Comparison of ENCODE assay signal across 20 cellular contexts in genomic region chr14:101182476-101182875, GRCh38.
DNase-seq lines count a peak whose midpoint lies in the region; ATAC-seq, FAIRE-seq and TF ChIP-seq lines count a peak whose summit lies in the region.
"Had no signal": no experiment of that assay in that cellular context is flagged by ENCODE, and none has a peak within 500 bp of the region (broad histone marks: within the 10 kb centered on the region; RNA-seq: fewer than 3 reads in every experiment).

No MANE protein-coding gene starts in this region.

- H2BK15ac ChIP-seq in neuronal stem cell (ENCODE audit: low read length) = no peak overlapping the region

- TF ChIP-seq CTCF in breast epithelium (IDR thresholded peaks at IDR 0.05) (no peak), mammary epithelial cell (conservative IDR thresholded peaks at IDR 0.05 in 1 of 2, IDR thresholded peaks at IDR 0.05 in 1 of 2; ENCODE audit: extremely low read depth in 1 of 2, insufficient read depth in 1 of 2, low read depth in 1 of 2, low read length in 2 of 2) (no peak), bronchial epithelial cell (IDR thresholded peaks at IDR 0.05; ENCODE audit: insufficient read depth, low read length, severe bottlenecking) (no peak)

- H3K23ac ChIP-seq in neuronal stem cell (ENCODE audit: low read depth, low read length, poor library complexity) = no peak overlapping the region

- no peak for TF ChIP-seq POLR2A in breast epithelium (IDR thresholded peaks at IDR 0.05)

- no peak overlapping the region for H3K18ac ChIP-seq in neuronal stem cell (ENCODE audit: low read length)

- H3K79me2 ChIP-seq in mammary epithelial cell (ENCODE audit: insufficient read depth, low read length) = no peaks in the 10 kb centered on the region

- no peak overlapping the region for H2AFZ ChIP-seq in mammary epithelial cell (ENCODE audit: low read depth, low read length)
- H2AFZ ChIP-seq in neuronal stem cell (ENCODE audit: low read length) = no peak overlapping the region
- H2AFZ ChIP-seq: GM23338 had no signal

- H3K4me1 ChIP-seq in breast epithelium (no peaks in the 10 kb centered on the region), mammary epithelial cell (ENCODE audit: insufficient read depth, low read length) (no peaks in the 10 kb centered on the region), neuronal stem cell (ENCODE audit: control insufficient read depth in 2 of 2, insufficient read depth in 1 of 2, low read depth in 1 of 2, low read length in 2 of 2) (peaks cover 22 to 24% of the 10 kb centered on the region in 2 donors)
- H3K4me1 ChIP-seq: A549, BE2C, Peyer's patch, SJCRH30 had no signal

- H3K36me3 ChIP-seq in breast epithelium = no peaks in the 10 kb centered on the region
- H3K36me3 ChIP-seq in mammary epithelial cell (ENCODE audit: insufficient read depth, low read length) = no peaks in the 10 kb centered on the region
- no peaks in the 10 kb centered on the region for H3K36me3 ChIP-seq in bronchial epithelial cell (ENCODE audit: control insufficient read depth, insufficient read depth, low read length)
- no peaks in the 10 kb centered on the region for H3K36me3 ChIP-seq in neuronal stem cell (replicated peaks in 1 of 2; ENCODE audit: control insufficient read depth in 2 of 2, insufficient read depth in 2 of 2, low read length in 2 of 2)
- H3K36me3 ChIP-seq: BE2C, Peyer's patch, SJCRH30 had no signal

- in situ Hi-C loops in mammary epithelial cell (cut with MboI; ENCODE audit: low sequenced_read_pairs in 2 of 2) = no loop called here

- H2AK5ac ChIP-seq in neuronal stem cell (ENCODE audit: low read depth, low read length) = peak overlapping the region; percentile 64

- no peak overlapping the region for H2BK5ac ChIP-seq in neuronal stem cell (ENCODE audit: low read length)

- CTCF ChIA-PET in mammary epithelial cell (lab: Charles Lee; ENCODE audit: low non-redundant PET) = no interaction called here

- peak; percentile 77 for FAIRE-seq in bronchial epithelial cell (lab: Jason Lieb, UNC)
- FAIRE-seq: A549, D721Med had no signal

- DNase-seq in breast epithelium (ENCODE audit: low spot score in 2 of 2) = peak; percentile 7 to 10
- DNase-seq in mammary epithelial cell = no peak
- no peak for DNase-seq in bronchial epithelial cell (ENCODE audit: low read depth)
- no peak for DNase-seq in neuronal stem cell (ENCODE audit: low spot score)
- DNase-seq in GM19240 (ENCODE audit: insufficient read length, low spot score) = no peak
- DNase-seq in activated CD4-positive, alpha-beta T cell treated with anti-CD3 and anti-CD28 coated beads for 4 hours = no peak
- DNase-seq: BE2C, DMS53, GDM1, HCEC 1CT, Kasumi-1, NCI-H2081 treated with DMSO at 0.1 percent for 48 hours, NCI-H2171 treated with DMSO at 0.1 percent for 48 hours, NCI-H524 treated with DMSO at 0.1 percent for 48 hours, SJCRH30 had no signal

- peaks cover 0 to 12% of the 10 kb centered on the region in 2 donors for H3K27me3 ChIP-seq in breast epithelium
- H3K27me3 ChIP-seq in mammary epithelial cell (ENCODE audit: insufficient read depth, low read length) = no peaks in the 10 kb centered on the region
- no peaks in the 10 kb centered on the region for H3K27me3 ChIP-seq in bronchial epithelial cell (ENCODE audit: control insufficient read depth, insufficient read depth, low read length)
- H3K27me3 ChIP-seq in neuronal stem cell (ENCODE audit: control insufficient read depth in 3 of 3, insufficient read depth in 3 of 3, low read depth in 1 of 3, low read length in 3 of 3) = no peaks in the 10 kb centered on the region
- H3K27me3 ChIP-seq: BE2C, Peyer's patch, SJCRH30 had no signal

- H3K79me1 ChIP-seq in neuronal stem cell (ENCODE audit: low read depth, low read length) = no peaks in the 10 kb centered on the region

- H3K4ac ChIP-seq in neuronal stem cell (ENCODE audit: low read length) = no peak overlapping the region

- WGBS in mammary epithelial cell (ENCODE audit: low coverage, missing lambda C conversion rate) = 68% methylated on average over 3 of the region's 5 CpGs
- WGBS in neuronal stem cell (ENCODE audit: extremely low coverage in 2 of 2, insufficient read length in 2 of 2, insufficient replicate concordance in 1 of 2), 2 donors = no CpG with 5 or more reads among the region's 5 CpGs

- dilution Hi-C loops in mammary epithelial cell (cut with HindIII; ENCODE audit: low sequenced_read_pairs) = loop anchor here (5.0 kb wide), 1 partner anchor 60 kb away; no protein-coding TSS in a partner anchor

- intact Hi-C loops in breast epithelium (cut with DNase I; ENCODE audit: low total_unique reads) (no loop called here), mammary epithelial cell (cut with micrococcal nuclease) (no loop called here)

- ATAC-seq in HG02571 (IDR thresholded peaks at IDR 0.05; ENCODE audit: unreplicated experiment) = no peak

- H3K14ac ChIP-seq in neuronal stem cell (ENCODE audit: low read length) = no peak overlapping the region

- no peak overlapping the region for H2BK12ac ChIP-seq in neuronal stem cell (ENCODE audit: low read length)

- no peak overlapping the region for H2BK120ac ChIP-seq in neuronal stem cell (ENCODE audit: low read depth, low read length)

- no peak overlapping the region for H4K8ac ChIP-seq in neuronal stem cell (ENCODE audit: low read depth, low read length)

- H3K9me3 ChIP-seq in breast epithelium (peaks cover 12 to 23% of the 10 kb centered on the region in 2 donors), mammary epithelial cell (replicated peaks; ENCODE audit: insufficient read depth, low read length) (peaks cover 11% of the 10 kb centered on the region), neuronal stem cell (replicated peaks in 1 of 2; ENCODE audit: control insufficient read depth in 2 of 2, insufficient read depth in 1 of 2, low read depth in 1 of 2, low read length in 2 of 2) (peaks cover 8 to 13% of the 10 kb centered on the region in 2 donors)
- H3K9me3 ChIP-seq: BE2C, Peyer's patch, SJCRH30 had no signal

- H3K4me2 ChIP-seq in mammary epithelial cell (ENCODE audit: insufficient read depth, low read depth, low read length) = no peak overlapping the region
- no peak overlapping the region for H3K4me2 ChIP-seq in neuronal stem cell (ENCODE audit: insufficient read depth, low read length, poor library complexity, severe bottlenecking)
- H3K4me2 ChIP-seq: A549, GM23338 had no signal

- no peak overlapping the region for H3K27ac ChIP-seq in breast epithelium
- H3K27ac ChIP-seq in mammary epithelial cell (ENCODE audit: insufficient read depth, low read depth, low read length) = no peak overlapping the region
- no peak overlapping the region for H3K27ac ChIP-seq in neuronal stem cell (replicated peaks; ENCODE audit: low read length)
- H3K27ac ChIP-seq: A549, Peyer's patch, SJCRH30 had no signal

- BruUV-seq in mammary epithelial cell (replicated peaks; lab: Mats Ljungman, UMichigan) = no TSS peak

- no peaks in the 10 kb centered on the region for H4K20me1 ChIP-seq in mammary epithelial cell (ENCODE audit: insufficient read depth, low read length)

- H3K9ac ChIP-seq in mammary epithelial cell (ENCODE audit: insufficient read depth, low read length) = no peak overlapping the region
- H3K9ac ChIP-seq in neuronal stem cell (ENCODE audit: low read depth, low read length, poor library complexity) = no peak overlapping the region

- no peak overlapping the region for H3K4me3 ChIP-seq in breast epithelium
- H3K4me3 ChIP-seq in mammary epithelial cell (replicated peaks in 1 of 3; ENCODE audit: insufficient read depth in 1 of 3, low read depth in 2 of 3, low read length in 3 of 3) = no peak overlapping the region
- H3K4me3 ChIP-seq in bronchial epithelial cell (ENCODE audit: low read depth, low read length) = no peak overlapping the region
- H3K4me3 ChIP-seq in neuronal stem cell (ENCODE audit: low read length in 2 of 2) = no peak overlapping the region
- H3K4me3 ChIP-seq: A549, GM23338, Peyer's patch, SJCRH30 had no signal

- no peak overlapping the region for H4K91ac ChIP-seq in neuronal stem cell (ENCODE audit: low read depth, low read length, poor library complexity)

Comparison
In these comparisons a context has a peak if more than half of its experiments do, and no peak if none do; other contexts are left out.
1. DNase-seq: peak in breast epithelium (2 of 2); none in mammary epithelial cell (single experiment), bronchial epithelial cell (single experiment), neuronal stem cell (single experiment), GM19240 (single experiment) and activated CD4-positive, alpha-beta T cell treated with anti-CD3 and anti-CD28 coated beads for 4 hours (0 of 2).